ENCODE assay signal across 17 cellular contexts in the genomic region with DNA sequence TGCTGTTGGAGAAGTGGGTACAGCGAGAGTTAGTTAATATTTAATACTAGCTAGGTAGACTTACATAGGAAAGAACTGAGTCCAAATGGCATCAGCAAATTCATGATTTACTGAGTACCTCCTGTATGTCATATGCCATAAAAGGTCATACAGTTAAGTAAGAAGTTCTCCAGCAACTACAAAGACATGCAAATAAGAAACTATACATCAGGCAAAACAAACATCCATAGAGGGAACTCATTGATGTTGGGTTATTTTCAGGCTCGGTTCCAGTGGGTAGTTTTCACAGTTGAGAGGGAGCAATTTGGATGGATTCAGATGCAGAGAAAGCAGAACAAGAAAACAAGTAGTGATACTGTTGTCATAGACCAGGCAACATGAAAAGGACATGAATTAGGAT.
DNase-seq lines count a peak whose midpoint lies in the region; ATAC-seq lines count a peak whose summit lies in the region.
"Had no signal": no experiment of that assay in that cellular context is flagged by ENCODE, and none has a peak within 500 bp of the region (broad histone marks: within the 10 kb centered on the region; RNA-seq: fewer than 3 reads in every experiment).

No MANE protein-coding gene starts in this region.

- H4K20me1 ChIP-seq in BLaER1 = no peaks in the 10 kb centered on the region

- H3K4me3 Mint-ChIP-seq in stimulated activated naive B cell treated with anti-CD40 and anti-IgM and Interleukin-4, amounts not matched to agents 10 μg/mL and 1 μg/mL and 100 μg/mL, for 72 hours = no peak overlapping the region
- H3K4me3 Mint-ChIP-seq in T-cell = no peak overlapping the region
- H3K4me3 Mint-ChIP-seq: CD4-positive, CD25-positive, alpha-beta regulatory T cell; CD8-positive, alpha-beta memory T cell; H9 had no signal

- H3K36me3 Mint-ChIP-seq in stimulated activated naive B cell treated with anti-CD40 and anti-IgM and Interleukin-4, amounts not matched to agents 10 μg/mL and 1 μg/mL and 100 μg/mL, for 72 hours = peaks cover 16 to 31% of the 10 kb centered on the region in 2 donors
- H3K36me3 Mint-ChIP-seq in T-cell = peaks cover 63% of the 10 kb centered on the region

- ATAC-seq in stimulated activated naive B cell treated with anti-CD40 and anti-IgM and Interleukin-4, amounts not matched to agents 10 μg/mL and 1 μg/mL and 100 μg/mL, for 72 hours (replicated peaks) = peak; percentile 84 to 89
- ATAC-seq in T-cell (replicated peaks in 1 of 4) = no peak
- ATAC-seq in GM21528 (IDR thresholded peaks at IDR 0.05; ENCODE audit: low FRiP score, unreplicated experiment) = no peak

- no peak overlapping the region for H3K27ac Mint-ChIP-seq in stimulated activated naive B cell treated with anti-CD40 and anti-IgM and Interleukin-4, amounts not matched to agents 10 μg/mL and 1 μg/mL and 100 μg/mL, for 72 hours
- no peak overlapping the region for H3K27ac Mint-ChIP-seq in T-cell
- H3K27ac Mint-ChIP-seq: CD4-positive, CD25-positive, alpha-beta regulatory T cell; CD8-positive, alpha-beta memory T cell had no signal

- H3K4me1 ChIP-seq in BLaER1 = peaks cover 26% of the 10 kb centered on the region

- CTCF ChIA-PET in T-cell (lab: Charles Lee) = no interaction called here

- H3K27me3 Mint-ChIP-seq in stimulated activated naive B cell treated with anti-CD40 and anti-IgM and Interleukin-4, amounts not matched to agents 10 μg/mL and 1 μg/mL and 100 μg/mL, for 72 hours = no peaks in the 10 kb centered on the region
- H3K27me3 Mint-ChIP-seq in T-cell = no peaks in the 10 kb centered on the region
- H3K27me3 Mint-ChIP-seq: CD4-positive, CD25-positive, alpha-beta regulatory T cell; CD8-positive, alpha-beta memory T cell had no signal

- peaks cover 12% of the 10 kb centered on the region; the same call in 1 of the 2 replicates for H3K9me3 ChIP-seq in BLaER1

- H3K9me3 Mint-ChIP-seq in stimulated activated naive B cell treated with anti-CD40 and anti-IgM and Interleukin-4, amounts not matched to agents 10 μg/mL and 1 μg/mL and 100 μg/mL, for 72 hours = peaks cover 2 to 10% of the 10 kb centered on the region in 2 donors
- peaks cover 0 to 9% (median 0%) of the 10 kb centered on the region in 3 donors for H3K9me3 Mint-ChIP-seq in T-cell
- H3K9me3 Mint-ChIP-seq: CD4-positive, CD25-positive, alpha-beta regulatory T cell had no signal

- H3K4me1 Mint-ChIP-seq in stimulated activated naive B cell treated with anti-CD40 and anti-IgM and Interleukin-4, amounts not matched to agents 10 μg/mL and 1 μg/mL and 100 μg/mL, for 72 hours = peaks cover 5 to 15% of the 10 kb centered on the region in 2 donors
- H3K4me1 Mint-ChIP-seq in T-cell = no peaks in the 10 kb centered on the region

- H3K9ac ChIP-seq in BLaER1 = no peak overlapping the region

- no peak overlapping the region for H3K4me3 ChIP-seq in BLaER1
- H3K4me3 ChIP-seq in H7 (ENCODE audit: insufficient read depth, low read depth, low read length) = no peak overlapping the region

- H3K27me3 ChIP-seq in BLaER1 (no peaks in the 10 kb centered on the region), H7 (ENCODE audit: control insufficient read depth, insufficient read depth, low read length) (no peaks in the 10 kb centered on the region)

- DNase-seq in NAMALWA (ENCODE audit: low spot score) (peak; percentile 14), left kidney (ENCODE audit: low read depth, low spot score) (peak; percentile 15), T-cell (no peak), H7 (no peak)
- no peak for DNase-seq in stimulated activated naive B cell treated with anti-CD40 and anti-IgM and Interleukin-4, amounts not matched to agents 10 μg/mL and 1 μg/mL and 100 μg/mL, for 72 hours
- DNase-seq: 8988T; C1 segment of cervical spinal cord; CD4-positive, CD25-positive, alpha-beta regulatory T cell; CD8-positive, alpha-beta memory T cell; COR-L47; DMS 273 treated with DMSO at 0.1 percent for 48 hours; DMS53; DND-41; GOT3; H9 had no signal

- POLR2A ChIA-PET in T-cell (lab: Charles Lee) = no interaction called here

- H3K36me3 ChIP-seq in BLaER1 = no peaks in the 10 kb centered on the region
- H3K36me3 ChIP-seq in H7 (replicated peaks; ENCODE audit: control insufficient read depth, insufficient read depth, low read length) = no peaks in the 10 kb centered on the region

- H3K27ac ChIP-seq in BLaER1 = no peak overlapping the region

- peak overlapping the region; percentile 57 for H3K4me2 ChIP-seq in BLaER1

Comparison
In these comparisons a context has a peak if more than half of its experiments do, and no peak if none do; other contexts are left out.
1. DNase-seq: peak in NAMALWA (single experiment) and left kidney (single experiment); none in stimulated activated naive B cell treated with anti-CD40 and anti-IgM and Interleukin-4, amounts not matched to agents 10 μg/mL and 1 μg/mL and 100 μg/mL, for 72 hours (single experiment), T-cell (0 of 34) and H7 (single experiment).
2. ATAC-seq: peak in stimulated activated naive B cell treated with anti-CD40 and anti-IgM and Interleukin-4, amounts not matched to agents 10 μg/mL and 1 μg/mL and 100 μg/mL, for 72 hours (2 of 2); none in T-cell (0 of 4) and GM21528 (single experiment).